ENCODE assay signal across 1 cellular context in the genomic region with DNA sequence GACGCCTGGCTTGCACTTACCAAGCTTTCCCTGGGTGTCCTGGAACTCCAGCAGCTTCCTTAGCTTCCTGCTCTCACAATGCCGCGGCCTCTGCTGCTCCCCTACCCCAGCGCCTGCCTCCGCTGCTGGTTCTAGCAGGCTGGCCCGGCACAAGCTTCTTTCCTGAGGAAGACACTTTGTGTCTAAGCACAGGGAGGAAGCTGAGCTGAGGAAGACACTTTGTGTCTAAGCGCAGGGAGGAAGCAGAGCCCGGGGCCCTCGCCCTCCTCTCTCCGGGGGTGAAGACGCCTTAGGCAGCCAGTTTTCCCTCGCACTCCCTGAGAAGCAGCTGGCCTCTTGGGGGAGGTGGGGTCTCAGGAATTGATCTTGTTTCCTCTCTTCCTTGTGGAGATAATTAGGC.
TF ChIP-seq lines count a peak whose summit lies in the region.

No MANE protein-coding gene starts in this region.

TF ChIP-seq in GM23338, 12 proteins besides CTCF, POLR2A, EP300 and RAD21 (continued from another document):
- TF ChIP-seq, protein P1, sequence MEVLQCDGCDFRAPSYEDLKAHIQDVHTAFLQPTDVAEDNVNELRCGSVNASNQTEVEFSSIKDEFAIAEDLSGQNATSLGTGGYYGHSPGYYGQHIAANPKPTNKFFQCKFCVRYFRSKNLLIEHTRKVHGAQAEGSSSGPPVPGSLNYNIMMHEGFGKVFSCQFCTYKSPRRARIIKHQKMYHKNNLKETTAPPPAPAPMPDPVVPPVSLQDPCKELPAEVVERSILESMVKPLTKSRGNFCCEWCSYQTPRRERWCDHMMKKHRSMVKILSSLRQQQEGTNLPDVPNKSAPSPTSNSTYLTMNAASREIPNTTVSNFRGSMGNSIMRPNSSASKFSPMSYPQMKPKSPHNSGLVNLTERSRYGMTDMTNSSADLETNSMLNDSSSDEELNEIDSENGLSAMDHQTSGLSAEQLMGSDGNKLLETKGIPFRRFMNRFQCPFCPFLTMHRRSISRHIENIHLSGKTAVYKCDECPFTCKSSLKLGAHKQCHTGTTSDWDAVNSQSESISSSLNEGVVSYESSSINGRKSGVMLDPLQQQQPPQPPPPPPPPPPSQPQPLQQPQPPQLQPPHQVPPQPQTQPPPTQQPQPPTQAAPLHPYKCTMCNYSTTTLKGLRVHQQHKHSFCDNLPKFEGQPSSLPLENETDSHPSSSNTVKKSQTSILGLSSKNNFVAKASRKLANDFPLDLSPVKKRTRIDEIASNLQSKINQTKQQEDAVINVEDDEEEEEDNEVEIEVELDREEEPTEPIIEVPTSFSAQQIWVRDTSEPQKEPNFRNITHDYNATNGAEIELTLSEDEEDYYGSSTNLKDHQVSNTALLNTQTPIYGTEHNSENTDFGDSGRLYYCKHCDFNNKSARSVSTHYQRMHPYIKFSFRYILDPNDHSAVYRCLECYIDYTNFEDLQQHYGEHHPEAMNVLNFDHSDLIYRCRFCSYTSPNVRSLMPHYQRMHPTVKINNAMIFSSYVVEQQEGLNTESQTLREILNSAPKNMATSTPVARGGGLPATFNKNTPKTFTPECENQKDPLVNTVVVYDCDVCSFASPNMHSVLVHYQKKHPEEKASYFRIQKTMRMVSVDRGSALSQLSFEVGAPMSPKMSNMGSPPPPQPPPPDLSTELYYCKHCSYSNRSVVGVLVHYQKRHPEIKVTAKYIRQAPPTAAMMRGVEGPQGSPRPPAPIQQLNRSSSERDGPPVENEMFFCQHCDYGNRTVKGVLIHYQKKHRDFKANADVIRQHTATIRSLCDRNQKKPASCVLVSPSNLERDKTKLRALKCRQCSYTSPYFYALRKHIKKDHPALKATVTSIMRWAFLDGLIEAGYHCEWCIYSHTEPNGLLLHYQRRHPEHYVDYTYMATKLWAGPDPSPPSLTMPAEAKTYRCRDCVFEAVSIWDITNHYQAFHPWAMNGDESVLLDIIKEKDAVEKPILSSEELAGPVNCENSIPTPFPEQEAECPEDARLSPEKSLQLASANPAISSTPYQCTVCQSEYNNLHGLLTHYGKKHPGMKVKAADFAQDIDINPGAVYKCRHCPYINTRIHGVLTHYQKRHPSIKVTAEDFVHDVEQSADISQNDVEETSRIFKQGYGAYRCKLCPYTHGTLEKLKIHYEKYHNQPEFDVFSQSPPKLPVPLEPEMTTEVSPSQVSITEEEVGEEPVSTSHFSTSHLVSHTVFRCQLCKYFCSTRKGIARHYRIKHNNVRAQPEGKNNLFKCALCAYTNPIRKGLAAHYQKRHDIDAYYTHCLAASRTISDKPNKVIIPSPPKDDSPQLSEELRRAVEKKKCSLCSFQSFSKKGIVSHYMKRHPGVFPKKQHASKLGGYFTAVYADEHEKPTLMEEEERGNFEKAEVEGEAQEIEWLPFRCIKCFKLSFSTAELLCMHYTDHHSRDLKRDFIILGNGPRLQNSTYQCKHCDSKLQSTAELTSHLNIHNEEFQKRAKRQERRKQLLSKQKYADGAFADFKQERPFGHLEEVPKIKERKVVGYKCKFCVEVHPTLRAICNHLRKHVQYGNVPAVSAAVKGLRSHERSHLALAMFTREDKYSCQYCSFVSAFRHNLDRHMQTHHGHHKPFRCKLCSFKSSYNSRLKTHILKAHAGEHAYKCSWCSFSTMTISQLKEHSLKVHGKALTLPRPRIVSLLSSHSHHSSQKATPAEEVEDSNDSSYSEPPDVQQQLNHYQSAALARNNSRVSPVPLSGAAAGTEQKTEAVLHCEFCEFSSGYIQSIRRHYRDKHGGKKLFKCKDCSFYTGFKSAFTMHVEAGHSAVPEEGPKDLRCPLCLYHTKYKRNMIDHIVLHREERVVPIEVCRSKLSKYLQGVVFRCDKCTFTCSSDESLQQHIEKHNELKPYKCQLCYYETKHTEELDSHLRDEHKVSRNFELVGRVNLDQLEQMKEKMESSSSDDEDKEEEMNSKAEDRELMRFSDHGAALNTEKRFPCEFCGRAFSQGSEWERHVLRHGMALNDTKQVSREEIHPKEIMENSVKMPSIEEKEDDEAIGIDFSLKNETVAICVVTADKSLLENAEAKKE (CRISPR knock-in tag; IDR thresholded peaks at IDR 0.05): no peak
- TF ChIP-seq, protein P2, sequence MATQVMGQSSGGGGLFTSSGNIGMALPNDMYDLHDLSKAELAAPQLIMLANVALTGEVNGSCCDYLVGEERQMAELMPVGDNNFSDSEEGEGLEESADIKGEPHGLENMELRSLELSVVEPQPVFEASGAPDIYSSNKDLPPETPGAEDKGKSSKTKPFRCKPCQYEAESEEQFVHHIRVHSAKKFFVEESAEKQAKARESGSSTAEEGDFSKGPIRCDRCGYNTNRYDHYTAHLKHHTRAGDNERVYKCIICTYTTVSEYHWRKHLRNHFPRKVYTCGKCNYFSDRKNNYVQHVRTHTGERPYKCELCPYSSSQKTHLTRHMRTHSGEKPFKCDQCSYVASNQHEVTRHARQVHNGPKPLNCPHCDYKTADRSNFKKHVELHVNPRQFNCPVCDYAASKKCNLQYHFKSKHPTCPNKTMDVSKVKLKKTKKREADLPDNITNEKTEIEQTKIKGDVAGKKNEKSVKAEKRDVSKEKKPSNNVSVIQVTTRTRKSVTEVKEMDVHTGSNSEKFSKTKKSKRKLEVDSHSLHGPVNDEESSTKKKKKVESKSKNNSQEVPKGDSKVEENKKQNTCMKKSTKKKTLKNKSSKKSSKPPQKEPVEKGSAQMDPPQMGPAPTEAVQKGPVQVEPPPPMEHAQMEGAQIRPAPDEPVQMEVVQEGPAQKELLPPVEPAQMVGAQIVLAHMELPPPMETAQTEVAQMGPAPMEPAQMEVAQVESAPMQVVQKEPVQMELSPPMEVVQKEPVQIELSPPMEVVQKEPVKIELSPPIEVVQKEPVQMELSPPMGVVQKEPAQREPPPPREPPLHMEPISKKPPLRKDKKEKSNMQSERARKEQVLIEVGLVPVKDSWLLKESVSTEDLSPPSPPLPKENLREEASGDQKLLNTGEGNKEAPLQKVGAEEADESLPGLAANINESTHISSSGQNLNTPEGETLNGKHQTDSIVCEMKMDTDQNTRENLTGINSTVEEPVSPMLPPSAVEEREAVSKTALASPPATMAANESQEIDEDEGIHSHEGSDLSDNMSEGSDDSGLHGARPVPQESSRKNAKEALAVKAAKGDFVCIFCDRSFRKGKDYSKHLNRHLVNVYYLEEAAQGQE (IDR thresholded peaks at IDR 0.05; ENCODE audit: unreplicated experiment): no peak
- TF ChIP-seq, protein P3, sequence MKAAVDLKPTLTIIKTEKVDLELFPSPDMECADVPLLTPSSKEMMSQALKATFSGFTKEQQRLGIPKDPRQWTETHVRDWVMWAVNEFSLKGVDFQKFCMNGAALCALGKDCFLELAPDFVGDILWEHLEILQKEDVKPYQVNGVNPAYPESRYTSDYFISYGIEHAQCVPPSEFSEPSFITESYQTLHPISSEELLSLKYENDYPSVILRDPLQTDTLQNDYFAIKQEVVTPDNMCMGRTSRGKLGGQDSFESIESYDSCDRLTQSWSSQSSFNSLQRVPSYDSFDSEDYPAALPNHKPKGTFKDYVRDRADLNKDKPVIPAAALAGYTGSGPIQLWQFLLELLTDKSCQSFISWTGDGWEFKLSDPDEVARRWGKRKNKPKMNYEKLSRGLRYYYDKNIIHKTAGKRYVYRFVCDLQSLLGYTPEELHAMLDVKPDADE (IDR thresholded peaks at IDR 0.05): no peak
